Comparison of ENCODE assay signal across 16 cellular contexts in genomic region chr10:92845926-92846325, GRCh38. TPM values are rescaled to one million over a fixed set of nuclear protein-coding genes. Genes with fewer than 3 reads are reported as not detected.
DNase-seq lines count a peak whose midpoint lies in the region; ATAC-seq, FAIRE-seq and TF ChIP-seq lines count a peak whose summit lies in the region.
"Had no signal": no experiment of that assay in that cellular context is flagged by ENCODE, and none has a peak within 500 bp of the region (broad histone marks: within the 10 kb centered on the region; RNA-seq: fewer than 3 reads in every experiment).

No MANE protein-coding gene starts in this region.

- TF ChIP-seq CTCF in lower lobe of right lung (IDR thresholded peaks at IDR 0.05) (no peak), GM13977 (IDR thresholded peaks at IDR 0.05; ENCODE audit: extremely low read depth, insufficient read depth, missing control alignments) (no peak)

- H3K36me3 ChIP-seq in lower lobe of right lung, result no peaks in the 10 kb centered on the region
- H3K36me3 ChIP-seq: vagina had no signal

- no peak overlapping the region for H3K4me3 Mint-ChIP-seq in activated CD4-positive, alpha-beta T cell treated with anti-CD3 and anti-CD28 coated beads for 36 hours

- CTCF ChIA-PET in HEK293T (lab: Yijun Ruan, JAX), result no interaction called here
- CTCF ChIA-PET in activated CD4-positive, alpha-beta T cell treated with anti-CD3 and anti-CD28 coated beads for 36 hours (lab: Charles Lee), result interaction anchor here (0.9 to 7.8 kb wide), 6 partner anchors 10 to 39 kb away, joined by 3 to 84 read pairs (median 8); no protein-coding TSS in a partner anchor

- H3K9me3 Mint-ChIP-seq in activated CD4-positive, alpha-beta T cell treated with anti-CD3 and anti-CD28 coated beads for 36 hours (ENCODE audit: low read depth), result no peaks in the 10 kb centered on the region

- intact Hi-C loops in lower lobe of right lung (cut with DNase I), result no loop called here
- intact Hi-C loops in activated CD4-positive, alpha-beta T cell treated with anti-CD3 and anti-CD28 coated beads for 36 hours (cut with DNase I, micrococcal nuclease), result loop anchor here (5.0 to 10.0 kb wide), 6 partner anchors 251 to 1681 kb away; partner anchors contain the start of genes CEP55 (in 1 of the 2), KIF11 (in 1 of the 2), NOC3L (in 1 of the 2) and TNKS2 (in 1 of the 2)

- peak overlapping the region; percentile 36 for H3K27ac ChIP-seq in lower lobe of right lung
- H3K27ac ChIP-seq: parathyroid adenoma, SK-N-MC, vagina had no signal

- peaks cover 33% of the 10 kb centered on the region for H3K4me1 ChIP-seq in lower lobe of right lung
- H3K4me1 ChIP-seq: parathyroid adenoma had no signal

- POLR2A ChIA-PET in HEK293T (lab: Yijun Ruan, JAX), result interaction anchor here (0.7 kb wide), 1 partner anchor 133 kb away, joined by 3 read pairs; no protein-coding TSS in a partner anchor
- POLR2A ChIA-PET in activated CD4-positive, alpha-beta T cell treated with anti-CD3 and anti-CD28 coated beads for 36 hours (lab: Charles Lee), result no interaction called here

- ATAC-seq in lower lobe of right lung, result no peak
- ATAC-seq in activated CD4-positive, alpha-beta T cell treated with anti-CD3 and anti-CD28 coated beads for 36 hours, result no peak
- ATAC-seq: esophagus mucosa had no signal

- H3K27me3 Mint-ChIP-seq in activated CD4-positive, alpha-beta T cell treated with anti-CD3 and anti-CD28 coated beads for 36 hours, result no peaks in the 10 kb centered on the region

- in situ Hi-C loops in GM13977 (cut with MboI; ENCODE audit: low pct_unique_long_range_greater_than_20kb, low sequenced_read_pairs, unreplicated experiment), result no loop called here

- DNase-seq in Ammon's horn (ENCODE audit: low spot score), result peak; percentile 33
- no peak for DNase-seq in GM19239 (ENCODE audit: insufficient read length, low spot score)
- peak; percentile 13 for DNase-seq in SIG-M5 (lab: John Stamatoyannopoulos, UW)
- no peak for DNase-seq in lower lobe of right lung
- DNase-seq in HEK293T (ENCODE audit: extremely low spot score), result no peak
- no peak for DNase-seq in activated CD4-positive, alpha-beta T cell treated with anti-CD3 and anti-CD28 coated beads for 36 hours
- no peak for DNase-seq in GM13977 (ENCODE audit: low spot score)
- no peak for DNase-seq in GM03348 (ENCODE audit: low spot score)
- DNase-seq: activated naive CD4-positive, alpha-beta T cell; glutamatergic neuron; Karpas-422; NCI-H1694 treated with DMSO at 0.1 percent for 48 hours had no signal

- FAIRE-seq in GM19239 (lab: Jason Lieb, UNC), result peak; percentile 66

- peaks cover 2% of the 10 kb centered on the region for H3K36me3 Mint-ChIP-seq in activated CD4-positive, alpha-beta T cell treated with anti-CD3 and anti-CD28 coated beads for 36 hours (ENCODE audit: low read depth)

- no peak overlapping the region for H3K27ac Mint-ChIP-seq in activated CD4-positive, alpha-beta T cell treated with anti-CD3 and anti-CD28 coated beads for 36 hours

- no peaks in the 10 kb centered on the region for H3K9me3 ChIP-seq in lower lobe of right lung
- H3K9me3 ChIP-seq: vagina had no signal

- peaks cover 31% of the 10 kb centered on the region for H3K4me1 Mint-ChIP-seq in activated CD4-positive, alpha-beta T cell treated with anti-CD3 and anti-CD28 coated beads for 36 hours

- no peak overlapping the region for H3K4me3 ChIP-seq in lower lobe of right lung
- H3K4me3 ChIP-seq: SK-N-MC, vagina had no signal

- H3K27me3 ChIP-seq in lower lobe of right lung (ENCODE audit: low read depth), result no peaks in the 10 kb centered on the region
- H3K27me3 ChIP-seq: vagina had no signal

TF ChIP-seq in HEK293T, 16 proteins besides CTCF, POLR2A, EP300 and RAD21:
- TF ChIP-seq SP1 (IDR thresholded peaks at IDR 0.05) (no peak), FOXK2 (IDR thresholded peaks at IDR 0.05) (no peak), SUZ12 (IDR thresholded peaks at IDR 0.05) (no peak), FOXM1 (IDR thresholded peaks at IDR 0.05; ENCODE audit: borderline replicate concordance) (no peak), HDGF (IDR thresholded peaks at IDR 0.05; ENCODE audit: borderline replicate concordance) (no peak), TARDBP (IDR thresholded peaks at IDR 0.05) (no peak), NFRKB (IDR thresholded peaks at IDR 0.05) (no peak), L3MBTL2 (conservative IDR thresholded peaks at IDR 0.05) (no peak), PKNOX1 (IDR thresholded peaks at IDR 0.05) (no peak), LEF1 (IDR thresholded peaks at IDR 0.05; ENCODE audit: borderline replicate concordance) (no peak), BHLHE40 (IDR thresholded peaks at IDR 0.05; ENCODE audit: borderline replicate concordance) (no peak), FOXA1 (IDR thresholded peaks at IDR 0.05) (no peak), CTBP1 (IDR thresholded peaks at IDR 0.05; ENCODE audit: borderline replicate concordance) (no peak), ZNF384 (IDR thresholded peaks at IDR 0.05) (no peak), ARNT (IDR thresholded peaks at IDR 0.05) (no peak), ELF4 (IDR thresholded peaks at IDR 0.05) (no peak)

RNA-seq across cellular contexts. Expression of gene EXOC6, which starts 2.4 kb away (rescaled TPM):
- 19.6 TPM for total RNA-seq in lower lobe of right lung
- total RNA-seq in activated CD4-positive, alpha-beta T cell treated with anti-CD3 and anti-CD28 coated beads for 36 hours, result 10 to 100 TPM in 1 of 2 experiments, 1 to 10 TPM in 1; 9.7 to 12.1 TPM

Comparison
In these comparisons a context has a peak if more than half of its experiments do, and no peak if none do; other contexts are left out.
1. DNase-seq: peak in Ammon's horn (single experiment) and SIG-M5 (single experiment); none in GM19239 (single experiment), lower lobe of right lung (single experiment), HEK293T (single experiment), activated CD4-positive, alpha-beta T cell treated with anti-CD3 and anti-CD28 coated beads for 36 hours (single experiment), GM13977 (single experiment) and GM03348 (single experiment).